24 cellular contexts compared by ENCODE assay signal in the genomic region with DNA sequence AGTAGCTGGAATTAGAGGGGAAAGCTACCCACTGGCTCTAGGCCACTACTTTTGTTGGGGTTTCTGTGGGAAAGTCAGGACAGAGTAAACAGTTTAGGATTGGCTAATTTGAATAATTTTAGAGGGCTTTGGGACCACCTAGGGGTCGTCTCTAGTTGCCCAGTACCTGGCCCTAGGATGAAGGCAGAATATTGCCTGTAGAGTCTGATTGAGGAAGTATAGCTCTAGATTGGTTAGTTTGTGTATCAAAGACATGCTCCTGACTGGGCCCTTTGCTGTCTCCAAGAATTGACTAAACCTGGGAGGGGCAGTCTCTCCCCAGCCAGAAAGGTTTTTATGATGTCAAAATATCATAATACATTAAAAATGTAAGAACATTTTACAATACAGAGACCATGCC.
"Had no signal": no experiment of that assay in that cellular context is flagged by ENCODE, and none has a peak within 500 bp of the region (broad histone marks: within the 10 kb centered on the region; RNA-seq: fewer than 3 reads in every experiment).

No MANE protein-coding gene starts in this region.

- H3K36me3 ChIP-seq: Peyer's patch had no signal

- H3K4me3 ChIP-seq: PC-9, Peyer's patch, SJCRH30 had no signal

- DNase-seq: IMR-90; NCI-H1092 treated with DMSO at 0.1 percent for 48 hours; NCI-H1436; NCI-H187; NCI-H2029; NCI-H2081 treated with DMSO at 0.1 percent for 48 hours; NCI-H2171; NCI-H226; NCI-H446; NCI-H510A; NCI-H524 treated with DMSO at 0.1 percent for 48 hours; NCI-H69; NCI-H774; NK-92 treated with Interleukin-12 subunit alpha and Interleukin-12 subunit beta, amount 100 ng/mL, for 24 hours; OCI-M1; PC-9; Peyer's patch; SHP77 treated with DMSO at 0.1 percent for 48 hours; SJCRH30; T-helper 1 cell had no signal

- H2AFZ ChIP-seq: PC-9 had no signal

- H3K27me3 ChIP-seq: Peyer's patch, SJCRH30 had no signal

- H3K9me3 ChIP-seq: Peyer's patch had no signal

- H3K9ac ChIP-seq: KMS-11 had no signal

- H3K4me2 ChIP-seq: KMS-11, PC-9 had no signal

- H3K4me1 ChIP-seq: Peyer's patch had no signal

- H3K27ac ChIP-seq: KMS-11, PC-9, Peyer's patch, SJCRH30 had no signal

- ATAC-seq: HepG2, Right ventricle myocardium inferior, SK-N-SH treated with all-trans-retinoic acid at 6 μM for 48 hours had no signal
